ENCODE assay signal across 8 cellular contexts in the genomic region with DNA sequence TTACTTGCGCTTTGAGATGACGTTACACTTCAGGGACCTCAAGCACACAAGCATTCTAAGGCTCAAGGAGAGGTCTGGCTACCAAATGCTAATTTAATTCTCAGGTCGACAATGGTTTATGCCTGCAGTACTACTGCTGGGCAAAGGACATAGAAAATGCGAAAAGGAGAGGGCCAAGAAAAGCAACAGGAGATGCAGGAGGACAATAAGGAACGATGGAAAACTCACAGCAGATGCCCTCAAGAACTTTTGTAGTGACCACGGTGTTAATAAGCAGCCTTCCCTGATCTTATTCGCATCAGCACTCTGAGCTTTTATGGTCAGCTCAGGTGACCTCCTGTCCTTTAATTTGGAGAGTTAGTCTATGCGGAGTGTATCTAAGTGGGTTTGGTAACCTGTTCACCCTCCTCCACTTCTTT.
A peak's percentile ranks its signal among the peaks of the same experiment; 100 is the strongest.
DNase-seq lines count a peak whose midpoint lies in the region; ATAC-seq, FAIRE-seq and TF ChIP-seq lines count a peak whose summit lies in the region.

No MANE protein-coding gene starts in this region.

- H3K27me3 ChIP-seq in CD4-positive, CD25-positive, alpha-beta regulatory T cell (ENCODE audit: control insufficient read depth, insufficient read depth, low read length): peaks cover 7% of the 10 kb centered on the region
- no peaks in the 10 kb centered on the region for H3K27me3 ChIP-seq in HL-60 (ENCODE audit: insufficient read depth, poor library complexity, severe bottlenecking)
- no peaks in the 10 kb centered on the region for H3K27me3 ChIP-seq in bronchial epithelial cell (ENCODE audit: control insufficient read depth, insufficient read depth, low read length)
- H3K27me3 ChIP-seq in mesendoderm (ENCODE audit: insufficient read depth, low read length, poor library complexity): no peaks in the 10 kb centered on the region

- H3K36me3 Mint-ChIP-seq in CD4-positive, CD25-positive, alpha-beta regulatory T cell: peaks cover 9% of the 10 kb centered on the region

- ATAC-seq in CD4-positive, CD25-positive, alpha-beta regulatory T cell (ENCODE audit: low read depth in 2 of 2): no peak
- ATAC-seq in GM21390 (IDR thresholded peaks at IDR 0.05; ENCODE audit: unreplicated experiment): peak; percentile 42

- peak overlapping the region; percentile 90 to 98 (median 95) for H3K4me3 Mint-ChIP-seq in CD4-positive, CD25-positive, alpha-beta regulatory T cell

- peak overlapping the region; percentile 90 to 95 (median 95) for H3K27ac Mint-ChIP-seq in CD4-positive, CD25-positive, alpha-beta regulatory T cell

- H3K9ac ChIP-seq in mesendoderm (ENCODE audit: low read length): peak overlapping the region; percentile 87

- WGBS in mesendoderm (ENCODE audit: extremely low coverage, insufficient coverage, low lambda C conversion rate): no CpG with 5 or more reads among the region's 8 CpGs

- H3K23ac ChIP-seq in mesendoderm (ENCODE audit: low read length): no peak overlapping the region

- no peak overlapping the region for H3K18ac ChIP-seq in mesendoderm (ENCODE audit: low read length)

- DNase-seq in CD4-positive, CD25-positive, alpha-beta regulatory T cell: no peak
- no peak for DNase-seq in HL-60 (ENCODE audit: low read depth in 1 of 2, low spot score in 1 of 2)
- DNase-seq in bronchial epithelial cell (ENCODE audit: low read depth): no peak
- DNase-seq in mesendoderm: peak; percentile 96
- no peak for DNase-seq in GOT3 (lab: John Stamatoyannopoulos, UW)
- no peak for DNase-seq in D341Med (ENCODE audit: low spot score)
- no peak for DNase-seq in NCI-H1417 (lab: John Stamatoyannopoulos, UW)

- H3K79me2 ChIP-seq in mesendoderm (ENCODE audit: control insufficient read depth, insufficient read depth, low read length): peaks cover 3% of the 10 kb centered on the region

- peaks cover 4% of the 10 kb centered on the region for H3K27me3 Mint-ChIP-seq in CD4-positive, CD25-positive, alpha-beta regulatory T cell

- no peaks in the 10 kb centered on the region for H3K9me3 ChIP-seq in CD4-positive, CD25-positive, alpha-beta regulatory T cell (ENCODE audit: control insufficient read depth in 2 of 2, low read length in 2 of 2)

- H3K4me2 ChIP-seq in mesendoderm (ENCODE audit: low read length): peak overlapping the region; percentile 74

- H4K8ac ChIP-seq in mesendoderm (ENCODE audit: low read depth, low read length): no peak overlapping the region

- peak overlapping the region; percentile 93 for H3K56ac ChIP-seq in mesendoderm (ENCODE audit: low read length)

- H3K79me1 ChIP-seq in mesendoderm (ENCODE audit: low read length): peaks cover 3% of the 10 kb centered on the region

- no peaks in the 10 kb centered on the region for H3K36me3 ChIP-seq in CD4-positive, CD25-positive, alpha-beta regulatory T cell (ENCODE audit: control insufficient read depth, insufficient read depth, low read length)
- H3K36me3 ChIP-seq in bronchial epithelial cell (ENCODE audit: control insufficient read depth, insufficient read depth, low read length): no peaks in the 10 kb centered on the region
- no peaks in the 10 kb centered on the region for H3K36me3 ChIP-seq in mesendoderm (ENCODE audit: control insufficient read depth, insufficient read depth, low read length)

- H3K27ac ChIP-seq in CD4-positive, CD25-positive, alpha-beta regulatory T cell (ENCODE audit: insufficient read depth, low read length, poor library complexity, severe bottlenecking): peak overlapping the region; percentile 78
- H3K27ac ChIP-seq in HL-60 (replicated peaks) (peak overlapping the region; percentile 76), mesendoderm (ENCODE audit: low read depth, low read length) (no peak overlapping the region)

- no peak overlapping the region for H2BK120ac ChIP-seq in mesendoderm (ENCODE audit: low read depth, low read length)

- peaks cover 31% of the 10 kb centered on the region for H3K4me1 ChIP-seq in CD4-positive, CD25-positive, alpha-beta regulatory T cell (ENCODE audit: control insufficient read depth, insufficient read depth, low read length, poor library complexity, severe bottlenecking)
- peaks cover 3% of the 10 kb centered on the region for H3K4me1 ChIP-seq in mesendoderm (ENCODE audit: control insufficient read depth, low read depth, low read length)

- peak overlapping the region; percentile 74 for H2BK5ac ChIP-seq in mesendoderm (ENCODE audit: low read length)

- H2BK15ac ChIP-seq in mesendoderm (replicated peaks; ENCODE audit: low read depth): no peak overlapping the region

- FAIRE-seq in bronchial epithelial cell (lab: Jason Lieb, UNC): no peak

- peaks cover 0 to 1% (median 0%) of the 10 kb centered on the region in 7 donors for H3K9me3 Mint-ChIP-seq in CD4-positive, CD25-positive, alpha-beta regulatory T cell

- no peak overlapping the region for H4K5ac ChIP-seq in mesendoderm (ENCODE audit: low read length)

- H2AK5ac ChIP-seq in mesendoderm (ENCODE audit: low read length): no peak overlapping the region

- TF ChIP-seq CTCF in HL-60 (IDR thresholded peaks at IDR 0.05; ENCODE audit: insufficient read depth, low read length) (no peak), bronchial epithelial cell (IDR thresholded peaks at IDR 0.05; ENCODE audit: insufficient read depth, low read length, severe bottlenecking) (no peak)

- H3K4me1 Mint-ChIP-seq in CD4-positive, CD25-positive, alpha-beta regulatory T cell: peaks cover 22 to 49% (median 37%) of the 10 kb centered on the region in 4 donors

- H3K4ac ChIP-seq in mesendoderm (ENCODE audit: low read depth, low read length): no peak overlapping the region

- H3K4me3 ChIP-seq in CD4-positive, CD25-positive, alpha-beta regulatory T cell (ENCODE audit: low read depth, low read length): peak overlapping the region; percentile 95
- H3K4me3 ChIP-seq in HL-60 (replicated peaks; ENCODE audit: insufficient read depth, low read length) (peak overlapping the region; percentile 99), bronchial epithelial cell (ENCODE audit: low read depth, low read length) (peak overlapping the region; percentile 71), mesendoderm (ENCODE audit: low read length) (peak overlapping the region; percentile 82)
